20 cellular contexts compared by ENCODE assay signal in the genomic region with DNA sequence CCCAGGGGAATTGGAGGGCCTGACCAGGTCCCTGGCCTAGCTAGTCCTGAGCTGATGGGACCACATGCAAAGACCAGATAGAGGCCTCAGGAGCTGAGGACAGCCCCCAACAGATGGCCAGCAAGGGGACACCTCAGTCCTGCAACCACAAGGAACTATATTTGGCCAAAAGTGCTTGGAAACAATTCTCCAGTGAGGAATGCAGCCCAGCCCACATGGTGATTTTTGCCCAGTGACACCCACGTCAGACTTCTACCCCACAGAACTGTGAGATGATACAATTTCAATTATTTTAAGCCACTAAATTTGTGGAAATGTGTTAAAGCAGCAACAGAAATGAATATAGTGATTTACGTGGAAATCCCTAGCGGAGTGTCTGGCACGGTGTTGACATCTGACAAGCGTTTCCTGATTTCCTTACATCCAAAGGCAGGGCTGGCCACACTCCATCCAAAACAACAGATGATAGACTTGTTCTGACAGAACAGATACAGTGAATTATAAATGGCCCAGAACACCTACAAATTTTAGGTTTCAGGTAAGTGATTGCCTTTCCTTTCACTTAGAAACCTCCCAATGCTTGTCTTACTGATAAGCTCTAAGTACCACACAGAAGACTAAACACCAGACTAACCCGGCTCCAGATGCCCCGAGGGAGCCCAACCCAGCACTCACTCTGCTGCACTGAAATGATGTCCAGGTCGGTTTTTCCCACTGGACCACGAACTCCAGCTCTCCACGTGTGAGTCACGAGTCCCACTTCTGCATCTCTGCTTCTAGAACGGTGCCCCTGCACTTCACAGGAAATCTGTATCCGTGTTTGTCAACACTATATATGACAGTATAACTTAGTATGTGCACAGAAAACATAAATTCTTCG. TPM values are rescaled to one million over a fixed set of nuclear protein-coding genes. Genes with fewer than 3 reads are reported as not detected.
DNase-seq lines count a peak whose midpoint lies in the region; ATAC-seq, FAIRE-seq and TF ChIP-seq lines count a peak whose summit lies in the region.
"Had no signal": no experiment of that assay in that cellular context is flagged by ENCODE, and none has a peak within 500 bp of the region (broad histone marks: within the 10 kb centered on the region; RNA-seq: fewer than 3 reads in every experiment).

No MANE protein-coding gene starts in this region.

- BruUV-seq in Panc1 (replicated peaks; lab: Mats Ljungman, UMichigan) (no TSS peak), endothelial cell of umbilical vein (replicated peaks; lab: Mats Ljungman, UMichigan) (no TSS peak)

- H3K9me3 ChIP-seq in Panc1 (ENCODE audit: control insufficient read depth, insufficient read depth, low read depth, low read length): no peaks in the 10 kb centered on the region
- no peaks in the 10 kb centered on the region for H3K9me3 ChIP-seq in endothelial cell of umbilical vein (replicated peaks; ENCODE audit: control insufficient read depth, insufficient read depth, low read length)
- no peaks in the 10 kb centered on the region for H3K9me3 ChIP-seq in neural cell (ENCODE audit: low read length)
- no peaks in the 10 kb centered on the region for H3K9me3 ChIP-seq in suprapubic skin
- H3K9me3 ChIP-seq: adrenal gland, neutrophil had no signal

- H3K79me2 ChIP-seq in endothelial cell of umbilical vein (ENCODE audit: control insufficient read depth, insufficient read depth, low read length) (peaks cover 99% of the 10 kb centered on the region), neural cell (replicated peaks; ENCODE audit: insufficient read depth, low read length) (peaks cover 95% of the 10 kb centered on the region)

- no peak for TF ChIP-seq EP300 in neural cell (conservative IDR thresholded peaks at IDR 0.05; ENCODE audit: poor library complexity, severe bottlenecking)
- no peak for TF ChIP-seq EP300 in suprapubic skin (IDR thresholded peaks at IDR 0.05)

- POLR2A ChIA-PET in Panc1 (lab: Charles Lee) (no interaction called here), endothelial cell of umbilical vein (lab: Charles Lee) (no interaction called here)

- H3K27ac ChIP-seq in Panc1 (ENCODE audit: low read length): peak overlapping the region; percentile 97
- peak overlapping the region; percentile 13 for H3K27ac ChIP-seq in endothelial cell of umbilical vein (ENCODE audit: insufficient read depth, low read depth, low read length)
- H3K27ac ChIP-seq in neural cell (ENCODE audit: low read length): no peak overlapping the region
- H3K27ac ChIP-seq in suprapubic skin: no peak overlapping the region
- H3K27ac ChIP-seq: adrenal gland, HL-60, neutrophil had no signal

- in situ Hi-C loops in Panc1 (cut with HindIII; ENCODE audit: low pct_unique_long_range_greater_than_20kb, low sequenced_read_pairs): no loop called here

- no peak for TF ChIP-seq RAD21 in neural cell (conservative IDR thresholded peaks at IDR 0.05)

- no peak for ATAC-seq in Panc1

- TF ChIP-seq CTCF in Panc1 (IDR thresholded peaks at IDR 0.05): no peak
- no peak for TF ChIP-seq CTCF in endothelial cell of umbilical vein (IDR thresholded peaks at IDR 0.05; ENCODE audit: extremely low read depth in 1 of 2, insufficient read depth in 1 of 2, low read depth in 1 of 2, low read length in 2 of 2)
- no peak for TF ChIP-seq CTCF in neural cell (IDR thresholded peaks at IDR 0.05; ENCODE audit: poor library complexity, severe bottlenecking)
- TF ChIP-seq CTCF in suprapubic skin (IDR thresholded peaks at IDR 0.05): no peak

- TF ChIP-seq POLR2A in endothelial cell of umbilical vein (IDR thresholded peaks at IDR 0.05; ENCODE audit: low read depth, low read length) (peak; percentile 40), suprapubic skin (IDR thresholded peaks at IDR 0.05) (no peak)

- H3K9ac ChIP-seq in endothelial cell of umbilical vein (replicated peaks; ENCODE audit: extremely low read depth, insufficient read depth, low read length): no peak overlapping the region
- no peak overlapping the region for H3K9ac ChIP-seq in neural cell (ENCODE audit: low read length)

- CTCF ChIA-PET in Panc1 (lab: Charles Lee) (no interaction called here), endothelial cell of umbilical vein (lab: Charles Lee) (interaction anchor here (1.9 to 6.0 kb wide), 2 partner anchors 27 to 129 kb away, joined by 6 to 55 read pairs; no protein-coding TSS in a partner anchor)

- peak; percentile 70 for FAIRE-seq in endothelial cell of umbilical vein (lab: Jason Lieb, UNC)

- peak overlapping the region; percentile 11 for H3K4me2 ChIP-seq in endothelial cell of umbilical vein (ENCODE audit: insufficient read depth, low read length)
- no peak overlapping the region for H3K4me2 ChIP-seq in neural cell (ENCODE audit: low read length)

- 40% methylated on average over 14 of the region's 14 CpGs for WGBS in suprapubic skin

- H3K9me1 ChIP-seq in endothelial cell of umbilical vein (replicated peaks; ENCODE audit: control insufficient read depth, extremely low read depth, insufficient read depth, low read length): no peaks in the 10 kb centered on the region

- H3K4me1 ChIP-seq in Panc1 (ENCODE audit: control insufficient read depth, insufficient read depth, low read length): peaks cover 61% of the 10 kb centered on the region
- peaks cover 50% of the 10 kb centered on the region for H3K4me1 ChIP-seq in endothelial cell of umbilical vein (ENCODE audit: control insufficient read depth, extremely low read depth, insufficient read depth, low read length)
- peaks cover 43% of the 10 kb centered on the region for H3K4me1 ChIP-seq in suprapubic skin

- peak; percentile 68 for DNase-seq in EH (ENCODE audit: low read depth)
- no peak for DNase-seq in Panc1 (ENCODE audit: low read depth, low spot score)
- peak; percentile 67 for DNase-seq in endothelial cell of umbilical vein (ENCODE audit: low read depth, low spot score)
- no peak for DNase-seq in DMS53 (lab: John Stamatoyannopoulos, UW)
- DNase-seq in SIG-M5 (lab: John Stamatoyannopoulos, UW): no peak
- no peak for DNase-seq in suprapubic skin (ENCODE audit: low spot score in 2 of 2)
- DNase-seq: cerebellar nuclear complex; DND-41; kidney glomerular epithelial cell; NCI-H2029 treated with DMSO at 0.1 percent for 48 hours; NCI-H446 treated with DMSO at 0.1 percent for 48 hours; NK-92 treated with Interleukin-12 subunit alpha and Interleukin-12 subunit beta, amount 100 ng/mL, for 24 hours; RPMI8226; stimulated activated CD4-positive, alpha-beta T cell treated with anti-CD3 and anti-CD28 coated beads, Interleukin-12 subunit alpha, Interleukin-12 subunit beta, amount 100 ng/mL, for 4 hours; stimulated activated CD8-positive, alpha-beta memory T cell treated with anti-CD3 and anti-CD28 coated beads, Interleukin-4, amount 100 ng/mL, for 48 hours; SW 1271 had no signal

- no peaks in the 10 kb centered on the region for H3F3A ChIP-seq in neural cell (ENCODE audit: insufficient read depth, low read length, poor library complexity, severe bottlenecking)

- H3K36me3 ChIP-seq in Panc1 (ENCODE audit: control insufficient read depth, insufficient read depth, low read length) (peaks cover 5% of the 10 kb centered on the region; the same call in 1 of the 2 replicates), endothelial cell of umbilical vein (ENCODE audit: control insufficient read depth in 2 of 2, extremely low read depth in 1 of 2, insufficient read depth in 2 of 2, low read length in 2 of 2) (peaks cover 0 to 6% of the 10 kb centered on the region in 2 experiments), neural cell (ENCODE audit: insufficient read depth, low read length) (no peaks in the 10 kb centered on the region), suprapubic skin (no peaks in the 10 kb centered on the region)
- H3K36me3 ChIP-seq: adrenal gland, neutrophil had no signal

- peak overlapping the region; percentile 8 to 19 for H3K4me3 ChIP-seq in Panc1 (ENCODE audit: low read depth in 2 of 2, low read length in 2 of 2)
- H3K4me3 ChIP-seq in endothelial cell of umbilical vein (replicated peaks in 1 of 3; ENCODE audit: insufficient read depth in 1 of 3, low read depth in 1 of 3, low read length in 3 of 3): no peak overlapping the region
- peak overlapping the region; percentile 16 for H3K4me3 ChIP-seq in neural cell (ENCODE audit: low read length)
- no peak overlapping the region for H3K4me3 ChIP-seq in suprapubic skin
- H3K4me3 ChIP-seq: adrenal gland had no signal

- dilution Hi-C loops in endothelial cell of umbilical vein (cut with MboI; ENCODE audit: extremely low pct_ligation_motif_present, low sequenced_read_pairs): no loop called here

- H2AFZ ChIP-seq in endothelial cell of umbilical vein (ENCODE audit: low read depth, low read length): no peak overlapping the region
- no peak overlapping the region for H2AFZ ChIP-seq in neural cell (ENCODE audit: low read depth, low read length)

- intact Hi-C loops in Panc1 (cut with micrococcal nuclease; ENCODE audit: unreplicated experiment): loop anchor here (10.0 kb wide), 1 partner anchor 59 kb away; no protein-coding TSS in a partner anchor
- intact Hi-C loops in endothelial cell of umbilical vein (cut with micrococcal nuclease): no loop called here

- no peaks in the 10 kb centered on the region for H3K27me3 ChIP-seq in Panc1 (ENCODE audit: control insufficient read depth, insufficient read depth, low read length)
- no peaks in the 10 kb centered on the region for H3K27me3 ChIP-seq in endothelial cell of umbilical vein (ENCODE audit: control insufficient read depth in 2 of 2, insufficient read depth in 2 of 2, low read length in 2 of 2)
- H3K27me3 ChIP-seq in neural cell (ENCODE audit: insufficient read depth, low read depth, low read length): no peaks in the 10 kb centered on the region
- H3K27me3 ChIP-seq in suprapubic skin: no peaks in the 10 kb centered on the region
- H3K27me3 ChIP-seq: adrenal gland had no signal

- H3K9me2 ChIP-seq in neural cell (ENCODE audit: insufficient read depth, low read length): no peaks in the 10 kb centered on the region

- H4K20me1 ChIP-seq in endothelial cell of umbilical vein (replicated peaks; ENCODE audit: control insufficient read depth, extremely low read depth, insufficient read depth, low read length) (peaks cover 11% of the 10 kb centered on the region), neural cell (ENCODE audit: insufficient read depth) (peaks cover 30% of the 10 kb centered on the region)

RNA-seq across cellular contexts. Expression of a gene that starts 5.8 kb away (rescaled TPM):
- 94.7 TPM for total RNA-seq in Panc1 (2021; ENCODE audit: unreplicated experiment)
- polyA plus RNA-seq in Panc1 (2012; ENCODE audit: insufficient read length): 90.7 TPM
- 93.3 and 103 TPM in 2 replicates for total RNA-seq in endothelial cell of umbilical vein
- polyA plus RNA-seq in endothelial cell of umbilical vein: 28.9 and 32.3 TPM in 2 replicates
- polyA plus RNA-seq in endothelial cell of umbilical vein (2011; cell fraction: cytosol; rRNA removed): 36.1 and 36.5 TPM in 2 replicates
- 101 and 102 TPM in 2 replicates for polyA plus RNA-seq in endothelial cell of umbilical vein (2011; cell fraction: nucleus; rRNA removed)
- 57.8 and 58.4 TPM in 2 replicates for polyA plus RNA-seq in endothelial cell of umbilical vein (2012)
- polyA minus RNA-seq in endothelial cell of umbilical vein: 63.7 and 66.1 TPM in 2 replicates
- 7.4 TPM for polyA minus RNA-seq in endothelial cell of umbilical vein (2011; cell fraction: cytosol; rRNA and poly(A)+ RNA removed)
- polyA minus RNA-seq in endothelial cell of umbilical vein (2011; cell fraction: nucleus; rRNA and poly(A)+ RNA removed): 108 and 116 TPM in 2 replicates
- 38.9 and 44.1 TPM in 2 replicates for polyA plus RNA-seq in neural cell
- 99.4 and 103 TPM in 2 replicates for polyA minus RNA-seq in neural cell
- total RNA-seq in suprapubic skin: 10 to 100 TPM in 3 of 4 donors, 1 to 10 TPM in 1; 8.3 to 27.1 (median 11.1) TPM

Comparison
In these comparisons a context has a peak if more than half of its experiments do, and no peak if none do; other contexts are left out.
1. DNase-seq: peak in EH (single experiment) and endothelial cell of umbilical vein (single experiment); none in Panc1 (single experiment), DMS53 (single experiment), SIG-M5 (single experiment) and suprapubic skin (0 of 2).
2. H3K27ac ChIP-seq: peak in Panc1 (single experiment) and endothelial cell of umbilical vein (single experiment); none in neural cell (single experiment) and suprapubic skin (single experiment).
3. H3K4me3 ChIP-seq: peak in Panc1 (2 of 2) and neural cell (single experiment); none in endothelial cell of umbilical vein (0 of 3) and suprapubic skin (single experiment).